1 cellular context compared by ENCODE assay signal in genomic region chr15:58916962-58917361, GRCh38.
TF ChIP-seq lines count a peak whose summit lies in the region.

No MANE protein-coding gene starts in this region.

TF ChIP-seq in WTC11, 78 proteins besides CTCF, POLR2A, EP300 and RAD21 (continued from another document):
- TF ChIP-seq, protein P1, sequence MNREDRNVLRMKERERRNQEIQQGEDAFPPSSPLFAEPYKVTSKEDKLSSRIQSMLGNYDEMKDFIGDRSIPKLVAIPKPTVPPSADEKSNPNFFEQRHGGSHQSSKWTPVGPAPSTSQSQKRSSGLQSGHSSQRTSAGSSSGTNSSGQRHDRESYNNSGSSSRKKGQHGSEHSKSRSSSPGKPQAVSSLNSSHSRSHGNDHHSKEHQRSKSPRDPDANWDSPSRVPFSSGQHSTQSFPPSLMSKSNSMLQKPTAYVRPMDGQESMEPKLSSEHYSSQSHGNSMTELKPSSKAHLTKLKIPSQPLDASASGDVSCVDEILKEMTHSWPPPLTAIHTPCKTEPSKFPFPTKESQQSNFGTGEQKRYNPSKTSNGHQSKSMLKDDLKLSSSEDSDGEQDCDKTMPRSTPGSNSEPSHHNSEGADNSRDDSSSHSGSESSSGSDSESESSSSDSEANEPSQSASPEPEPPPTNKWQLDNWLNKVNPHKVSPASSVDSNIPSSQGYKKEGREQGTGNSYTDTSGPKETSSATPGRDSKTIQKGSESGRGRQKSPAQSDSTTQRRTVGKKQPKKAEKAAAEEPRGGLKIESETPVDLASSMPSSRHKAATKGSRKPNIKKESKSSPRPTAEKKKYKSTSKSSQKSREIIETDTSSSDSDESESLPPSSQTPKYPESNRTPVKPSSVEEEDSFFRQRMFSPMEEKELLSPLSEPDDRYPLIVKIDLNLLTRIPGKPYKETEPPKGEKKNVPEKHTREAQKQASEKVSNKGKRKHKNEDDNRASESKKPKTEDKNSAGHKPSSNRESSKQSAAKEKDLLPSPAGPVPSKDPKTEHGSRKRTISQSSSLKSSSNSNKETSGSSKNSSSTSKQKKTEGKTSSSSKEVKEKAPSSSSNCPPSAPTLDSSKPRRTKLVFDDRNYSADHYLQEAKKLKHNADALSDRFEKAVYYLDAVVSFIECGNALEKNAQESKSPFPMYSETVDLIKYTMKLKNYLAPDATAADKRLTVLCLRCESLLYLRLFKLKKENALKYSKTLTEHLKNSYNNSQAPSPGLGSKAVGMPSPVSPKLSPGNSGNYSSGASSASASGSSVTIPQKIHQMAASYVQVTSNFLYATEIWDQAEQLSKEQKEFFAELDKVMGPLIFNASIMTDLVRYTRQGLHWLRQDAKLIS (CRISPR knock-in tag; IDR thresholded peaks at IDR 0.05; ENCODE audit: borderline replicate concordance), result no peak
- TF ChIP-seq ZNF121 (CRISPR knock-in tag; IDR thresholded peaks at IDR 0.05), result no peak
